1 cellular context compared by ENCODE assay signal in the genomic region with DNA sequence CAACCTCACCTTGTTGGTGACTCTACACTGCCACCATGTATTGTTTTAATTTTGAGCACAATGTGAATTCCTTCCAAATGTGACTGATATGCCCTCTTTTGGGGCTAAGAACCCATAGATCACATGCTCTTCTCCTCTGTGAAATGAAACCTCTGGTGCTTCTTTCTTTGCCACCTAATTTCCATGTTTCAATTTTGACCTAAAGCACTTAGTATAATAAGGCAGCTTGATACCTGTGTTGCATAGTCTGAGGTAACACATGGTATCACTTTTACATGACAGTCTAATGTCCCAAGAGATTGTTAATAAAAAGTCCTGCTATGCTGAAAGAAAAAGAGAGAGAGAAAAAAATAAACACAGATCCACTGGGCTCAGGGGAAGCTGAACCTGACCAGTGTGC.
TF ChIP-seq lines count a peak whose summit lies in the region.

No MANE protein-coding gene starts in this region.

TF ChIP-seq in GM12878, 131 proteins besides CTCF, POLR2A, EP300 and RAD21:
- TF ChIP-seq MXI1 (IDR thresholded peaks at IDR 0.05; ENCODE audit: low read depth, low read length): no peak
- TF ChIP-seq NBN (IDR thresholded peaks at IDR 0.05): no peak
- no peak for TF ChIP-seq ATF7 (IDR thresholded peaks at IDR 0.05; ENCODE audit: low read depth)
- TF ChIP-seq SUZ12 (IDR thresholded peaks at IDR 0.05; ENCODE audit: unreplicated experiment): no peak
- TF ChIP-seq, protein P1, sequence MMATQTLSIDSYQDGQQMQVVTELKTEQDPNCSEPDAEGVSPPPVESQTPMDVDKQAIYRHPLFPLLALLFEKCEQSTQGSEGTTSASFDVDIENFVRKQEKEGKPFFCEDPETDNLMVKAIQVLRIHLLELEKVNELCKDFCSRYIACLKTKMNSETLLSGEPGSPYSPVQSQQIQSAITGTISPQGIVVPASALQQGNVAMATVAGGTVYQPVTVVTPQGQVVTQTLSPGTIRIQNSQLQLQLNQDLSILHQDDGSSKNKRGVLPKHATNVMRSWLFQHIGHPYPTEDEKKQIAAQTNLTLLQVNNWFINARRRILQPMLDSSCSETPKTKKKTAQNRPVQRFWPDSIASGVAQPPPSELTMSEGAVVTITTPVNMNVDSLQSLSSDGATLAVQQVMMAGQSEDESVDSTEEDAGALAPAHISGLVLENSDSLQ (IDR thresholded peaks at IDR 0.05): no peak
